In genomic region chr6:81486234-81486633, GRCh38 we compare ENCODE assay signal across 26 cellular contexts.
"Had no signal": no experiment of that assay in that cellular context is flagged by ENCODE, and none has a peak within 500 bp of the region (broad histone marks: within the 10 kb centered on the region; RNA-seq: fewer than 3 reads in every experiment).

No MANE protein-coding gene starts in this region.

- H3K27ac Mint-ChIP-seq: activated CD4-positive, alpha-beta memory T cell treated with anti-CD3 and anti-CD28 coated beads for 36 hours; activated CD4-positive, alpha-beta T cell treated with anti-CD3 and anti-CD28 coated beads, Interleukin-2, amount 10 ng/mL, durations not matched to agents 24 days and 14 days; activated naive CD4-positive, alpha-beta T cell treated with anti-CD3 and anti-CD28 coated beads, Interleukin-2, amount 10 ng/mL, durations not matched to agents 7 days and 5 days; activated naive CD8-positive, alpha-beta T cell treated with anti-CD3 and anti-CD28 coated beads, Interleukin-2, amount 10 ng/mL, durations not matched to agents 7 days and 5 days; activated T-cell treated with anti-CD3 and anti-CD28 coated beads, Interleukin-2, amount 50 U/mL, for 24 hours; brain; nephron; stimulated activated effector memory CD8-positive, alpha-beta T cell treated with anti-CD3 and anti-CD28 coated beads, Interleukin-12 subunit alpha, Interleukin-12 subunit beta, amount 100 ng/mL, for 72 hours; stimulated activated naive CD8-positive, alpha-beta T cell treated with anti-CD3 and anti-CD28 coated beads, Interleukin-15, Interleukin-2, amounts not matched to agents 100 ng/mL and 50 ng/mL, for 24 hours; type B pancreatic cell had no signal

- H3K27me3 Mint-ChIP-seq: activated CD4-positive, alpha-beta memory T cell treated with anti-CD3 and anti-CD28 coated beads for 36 hours; activated CD4-positive, alpha-beta T cell treated with anti-CD3 and anti-CD28 coated beads, Interleukin-2, amount 10 ng/mL, durations not matched to agents 24 days and 14 days; activated naive CD4-positive, alpha-beta T cell treated with anti-CD3 and anti-CD28 coated beads, Interleukin-2, amount 10 ng/mL, durations not matched to agents 7 days and 5 days; activated naive CD8-positive, alpha-beta T cell treated with anti-CD3 and anti-CD28 coated beads, Interleukin-2, amount 10 ng/mL, durations not matched to agents 7 days and 5 days; activated T-cell treated with anti-CD3 and anti-CD28 coated beads, Interleukin-2, amount 50 U/mL, for 24 hours; brain; stimulated activated naive CD8-positive, alpha-beta T cell treated with anti-CD3 and anti-CD28 coated beads, Interleukin-15, Interleukin-2, amounts not matched to agents 100 ng/mL and 50 ng/mL, for 24 hours; type B pancreatic cell had no signal

- H3K27me3 ChIP-seq: ascending aorta, cardiac muscle cell, colonic mucosa, right lobe of liver had no signal

- H3K4me1 ChIP-seq: ascending aorta, colonic mucosa, left ventricle myocardium inferior had no signal

- DNase-seq: activated CD4-positive, alpha-beta memory T cell treated with anti-CD3 and anti-CD28 coated beads for 36 hours; activated CD4-positive, alpha-beta T cell treated with anti-CD3 and anti-CD28 coated beads, Interleukin-2, amount 10 ng/mL, durations not matched to agents 24 days and 14 days; activated CD8-positive, alpha-beta memory T cell treated with anti-CD3 and anti-CD28 coated beads, Interleukin-2, amount 50 U/mL, for 4 hours; activated gamma-delta T cell; activated naive CD4-positive, alpha-beta T cell treated with anti-CD3 and anti-CD28 coated beads, Interleukin-2, amount 10 ng/mL, durations not matched to agents 7 days and 5 days; activated naive CD8-positive, alpha-beta T cell treated with anti-CD3 and anti-CD28 coated beads, Interleukin-2, amount 10 ng/mL, durations not matched to agents 7 days and 5 days; activated T-cell treated with anti-CD3 and anti-CD28 coated beads, Interleukin-2, amount 50 U/mL, for 24 hours; cerebellar nuclear complex; colonic mucosa; effector memory CD4-positive, alpha-beta T cell; kidney glomerular epithelial cell; left ventricle myocardium inferior; posterior cingulate gyrus; right lobe of liver; stimulated activated CD4-positive, alpha-beta T cell treated with anti-CD3 and anti-CD28 coated beads, Interleukin-12 subunit alpha, Interleukin-12 subunit beta, amount 100 ng/mL, for 4 hours; stimulated activated CD4-positive, alpha-beta T cell treated with anti-CD3 and anti-CD28 coated beads, Interleukin-4, amount 100 ng/mL, for 1 hour; T1000 had no signal

- H3K9me3 ChIP-seq: ascending aorta, colonic mucosa, left ventricle myocardium inferior, right lobe of liver, thoracic aorta had no signal

- H3K4me3 Mint-ChIP-seq: activated CD4-positive, alpha-beta memory T cell treated with anti-CD3 and anti-CD28 coated beads for 36 hours; activated CD4-positive, alpha-beta T cell treated with anti-CD3 and anti-CD28 coated beads, Interleukin-2, amount 10 ng/mL, durations not matched to agents 24 days and 14 days; activated naive CD4-positive, alpha-beta T cell treated with anti-CD3 and anti-CD28 coated beads, Interleukin-2, amount 10 ng/mL, durations not matched to agents 7 days and 5 days; activated naive CD8-positive, alpha-beta T cell treated with anti-CD3 and anti-CD28 coated beads, Interleukin-2, amount 10 ng/mL, durations not matched to agents 7 days and 5 days; activated T-cell treated with anti-CD3 and anti-CD28 coated beads, Interleukin-2, amount 50 U/mL, for 24 hours; brain; nephron; stimulated activated effector memory CD8-positive, alpha-beta T cell treated with anti-CD3 and anti-CD28 coated beads, Interleukin-12 subunit alpha, Interleukin-12 subunit beta, amount 100 ng/mL, for 72 hours; stimulated activated naive CD8-positive, alpha-beta T cell treated with anti-CD3 and anti-CD28 coated beads, Interleukin-15, Interleukin-2, amounts not matched to agents 100 ng/mL and 50 ng/mL, for 24 hours; type B pancreatic cell had no signal

- H3K36me3 Mint-ChIP-seq: activated CD4-positive, alpha-beta memory T cell treated with anti-CD3 and anti-CD28 coated beads for 36 hours; activated naive CD4-positive, alpha-beta T cell treated with anti-CD3 and anti-CD28 coated beads, Interleukin-2, amount 10 ng/mL, durations not matched to agents 7 days and 5 days; activated naive CD8-positive, alpha-beta T cell treated with anti-CD3 and anti-CD28 coated beads, Interleukin-2, amount 10 ng/mL, durations not matched to agents 7 days and 5 days; brain; stimulated activated effector memory CD8-positive, alpha-beta T cell treated with anti-CD3 and anti-CD28 coated beads, Interleukin-12 subunit alpha, Interleukin-12 subunit beta, amount 100 ng/mL, for 72 hours; type B pancreatic cell had no signal

- H3K36me3 ChIP-seq: ascending aorta, cardiac muscle cell, colonic mucosa, left ventricle myocardium inferior, right lobe of liver, thoracic aorta, WERI-Rb-1 had no signal

- H3K27ac ChIP-seq: ascending aorta, cardiac muscle cell, colonic mucosa, left ventricle myocardium inferior, right lobe of liver, thoracic aorta, WERI-Rb-1 had no signal

- H3K4me1 Mint-ChIP-seq: activated CD4-positive, alpha-beta T cell treated with anti-CD3 and anti-CD28 coated beads, Interleukin-2, amount 10 ng/mL, durations not matched to agents 24 days and 14 days; activated naive CD4-positive, alpha-beta T cell treated with anti-CD3 and anti-CD28 coated beads, Interleukin-2, amount 10 ng/mL, durations not matched to agents 7 days and 5 days; activated naive CD8-positive, alpha-beta T cell treated with anti-CD3 and anti-CD28 coated beads, Interleukin-2, amount 10 ng/mL, durations not matched to agents 7 days and 5 days; stimulated activated effector memory CD8-positive, alpha-beta T cell treated with anti-CD3 and anti-CD28 coated beads, Interleukin-12 subunit alpha, Interleukin-12 subunit beta, amount 100 ng/mL, for 72 hours had no signal

- H3K9me3 Mint-ChIP-seq: activated CD4-positive, alpha-beta memory T cell treated with anti-CD3 and anti-CD28 coated beads for 36 hours; activated CD4-positive, alpha-beta T cell treated with anti-CD3 and anti-CD28 coated beads, Interleukin-2, amount 10 ng/mL, durations not matched to agents 24 days and 14 days; activated naive CD4-positive, alpha-beta T cell treated with anti-CD3 and anti-CD28 coated beads, Interleukin-2, amount 10 ng/mL, durations not matched to agents 7 days and 5 days; activated naive CD8-positive, alpha-beta T cell treated with anti-CD3 and anti-CD28 coated beads, Interleukin-2, amount 10 ng/mL, durations not matched to agents 7 days and 5 days; activated T-cell treated with anti-CD3 and anti-CD28 coated beads, Interleukin-2, amount 50 U/mL, for 24 hours; brain; nephron; type B pancreatic cell had no signal

- H3K4me3 ChIP-seq: ascending aorta, cardiac muscle cell, colonic mucosa, left ventricle myocardium inferior, right lobe of liver, thoracic aorta had no signal
